Comparison of ENCODE assay signal across 7 cellular contexts in the genomic region with DNA sequence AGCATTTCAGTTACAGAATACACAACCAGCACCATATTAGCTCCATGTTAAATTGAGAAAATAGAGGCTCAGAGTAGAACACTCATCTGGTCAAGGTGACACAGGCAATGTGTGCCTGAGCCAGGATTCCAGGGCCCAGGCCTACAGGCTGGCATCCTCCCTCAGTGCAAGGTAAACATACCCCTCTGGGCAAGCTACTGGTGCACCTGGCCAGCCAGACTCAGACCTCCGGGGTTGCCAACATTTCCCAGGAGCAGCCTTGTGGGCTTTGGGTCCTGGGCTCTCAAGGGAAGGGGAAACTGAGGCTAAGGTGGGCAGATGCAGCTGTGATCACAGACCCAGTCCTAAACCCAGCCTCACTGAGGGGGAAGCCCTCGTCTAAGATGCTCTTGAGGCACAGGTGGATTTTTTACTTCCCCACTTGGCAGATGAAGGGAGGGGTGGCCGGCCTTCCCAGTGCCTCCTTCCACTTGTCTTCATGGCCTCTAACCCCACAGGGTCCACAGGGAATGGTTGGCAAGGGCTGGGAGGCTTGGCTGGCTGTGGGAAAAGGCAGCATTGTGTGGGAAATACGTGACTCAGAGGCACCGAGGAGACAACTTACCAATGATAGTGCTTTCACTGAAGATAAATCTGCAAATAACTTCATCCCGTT. TPM values are rescaled to one million over a fixed set of nuclear protein-coding genes. Genes with fewer than 3 reads are reported as not detected.
"Had no signal": no experiment of that assay in that cellular context is flagged by ENCODE, and none has a peak within 500 bp of the region (broad histone marks: within the 10 kb centered on the region; RNA-seq: fewer than 3 reads in every experiment).

No MANE protein-coding gene starts in this region.

RNA-seq across cellular contexts. Expression of a gene that starts 23.8 kb away (rescaled TPM):
- total RNA-seq: HepG2, IMR-90, NCI-H460, Peyer's patch, Right ventricle myocardium inferior, RPMI7951, SJCRH30 had no signal
- polyA plus RNA-seq: HepG2, IMR-90 had no signal
